Comparison of ENCODE assay signal across 8 cellular contexts in genomic region chr16:31073073-31073822, GRCh38. TPM values are rescaled to one million over a fixed set of nuclear protein-coding genes. Genes with fewer than 3 reads are reported as not detected.
DNase-seq lines count a peak whose midpoint lies in the region; ATAC-seq and TF ChIP-seq lines count a peak whose summit lies in the region.

No MANE protein-coding gene starts in this region.

- peak overlapping the region; percentile 98 for H3K4me2 ChIP-seq in BLaER1

- intact Hi-C loops in right lobe of liver (cut with DNase I) = no loop called here

- WGBS in right lobe of liver (ENCODE audit: insufficient coverage, low coverage, low lambda C conversion rate, missing lambda C conversion rate) = 0% methylated on average over 25 of the region's 83 CpGs

- H3K9me3 ChIP-seq in BLaER1 (no peaks in the 10 kb centered on the region), right lobe of liver (no peaks in the 10 kb centered on the region)

- H3K4me3 ChIP-seq in BLaER1 (peak overlapping the region; percentile 98), right lobe of liver (peak overlapping the region; percentile 76 to 100 (median 98))

- H3K4me1 ChIP-seq in BLaER1 = peaks cover 29% of the 10 kb centered on the region
- H3K4me1 ChIP-seq in right lobe of liver = peaks cover 0 to 17% (median 0%) of the 10 kb centered on the region in 4 donors

- H3K27me3 ChIP-seq in BLaER1 (no peaks in the 10 kb centered on the region), right lobe of liver (no peaks in the 10 kb centered on the region)

- ATAC-seq in GM19324 (IDR thresholded peaks at IDR 0.05; ENCODE audit: low FRiP score, unreplicated experiment) = peak; percentile 60
- ATAC-seq in HG03442 (IDR thresholded peaks at IDR 0.05; ENCODE audit: unreplicated experiment) = peak; percentile 49
- peak; percentile 81 to 88 (median 84) for ATAC-seq in right lobe of liver

- peaks cover 36% of the 10 kb centered on the region for H4K20me1 ChIP-seq in BLaER1

- DNase-seq in NCI-H526 treated with DMSO at 0.1 percent for 48 hours (lab: John Stamatoyannopoulos, UW) (peak; percentile 78), dermis blood vessel endothelial cell (peak; percentile 92), right lobe of liver (peak; percentile 95)
- DNase-seq in activated CD4-positive, alpha-beta T cell treated with anti-CD3 and anti-CD28 coated beads, Interleukin-2, amount 50 U/mL, for 4 hours = peak; percentile 78 to 80
- peak; percentile 90 for DNase-seq in stimulated activated CD4-positive, alpha-beta T cell treated with anti-CD3 and anti-CD28 coated beads, Interleukin-4, amount 100 ng/mL, for 1 hour

- peak; percentile 34 for TF ChIP-seq POLR2A in right lobe of liver (IDR thresholded peaks at IDR 0.05)

- peak overlapping the region; percentile 99 for H3K27ac ChIP-seq in BLaER1
- peak overlapping the region; percentile 87 to 95 (median 92) for H3K27ac ChIP-seq in right lobe of liver

- no peak for TF ChIP-seq CTCF in right lobe of liver (IDR thresholded peaks at IDR 0.05)

- H3K36me3 ChIP-seq in BLaER1 = peaks cover 28% of the 10 kb centered on the region
- H3K36me3 ChIP-seq in right lobe of liver = peaks cover 0 to 7% (median 2%) of the 10 kb centered on the region in 4 donors

- H3K9ac ChIP-seq in BLaER1 = peak overlapping the region; percentile 94

RNA-seq across cellular contexts. Expression of gene ZNF668, which starts 0.8 kb away (rescaled TPM):
- total RNA-seq in dermis blood vessel endothelial cell (7.3 and 9.0 TPM in 2 replicates), right lobe of liver (1 to 10 TPM; 2.0 to 4.6 (median 3.5) TPM)

RNA-seq across cellular contexts. Expression of gene ZNF646, which starts 1.0 kb away (rescaled TPM):
- 16.0 and 17.4 TPM in 2 replicates for total RNA-seq in dermis blood vessel endothelial cell
- total RNA-seq in right lobe of liver = 1 to 10 TPM; 4.2 to 5.0 (median 4.5) TPM

RNA-seq across cellular contexts. Expression of gene PRSS53, which starts 15.5 kb away (rescaled TPM):
- total RNA-seq in dermis blood vessel endothelial cell (0.88 and 2.0 TPM in 2 replicates), right lobe of liver (10 to 100 TPM in 1 of 6 experiments, 1 to 10 TPM in 5; 2.3 to 14.8 (median 3.9) TPM)

RNA-seq across cellular contexts. Expression of gene VKORC1, which starts 21.3 kb away (rescaled TPM):
- total RNA-seq in dermis blood vessel endothelial cell (67.6 and 109 TPM in 2 replicates), right lobe of liver (100 to 1,000 TPM; 102 to 297 (median 199) TPM)

RNA-seq across cellular contexts. Expression of gene BCKDK, which starts 34.9 kb away (rescaled TPM):
- total RNA-seq in dermis blood vessel endothelial cell (18.4 and 36.2 TPM in 2 replicates), right lobe of liver (10 to 100 TPM; 34.8 to 61.5 (median 41.8) TPM)

Comparison
In these comparisons a context has a peak if more than half of its experiments do, and no peak if none do; other contexts are left out.
1. Peak in every context shown above with its lines: DNase-seq, ATAC-seq, H3K4me3 ChIP-seq and H3K27ac ChIP-seq.